16 cellular contexts compared by ENCODE assay signal in genomic region chr1:24895511-24895910, GRCh38. TPM values are rescaled to one million over a fixed set of nuclear protein-coding genes. Genes with fewer than 3 reads are reported as not detected.
DNase-seq lines count a peak whose midpoint lies in the region; ATAC-seq and TF ChIP-seq lines count a peak whose summit lies in the region.
"Had no signal": no experiment of that assay in that cellular context is flagged by ENCODE, and none has a peak within 500 bp of the region (broad histone marks: within the 10 kb centered on the region; RNA-seq: fewer than 3 reads in every experiment).

No MANE protein-coding gene starts in this region.

- no peak for TF ChIP-seq CTCF in RWPE2 (IDR thresholded peaks at IDR 0.05; ENCODE audit: poor library complexity, severe bottlenecking)

- H3K4me1 ChIP-seq in RWPE2 (ENCODE audit: insufficient read depth, poor library complexity, severe bottlenecking) = no peaks in the 10 kb centered on the region

- DNase-seq in activated CD8-positive, alpha-beta memory T cell treated with anti-CD3 and anti-CD28 coated beads, Interleukin-2, amount 10 ng/mL, durations not matched to agents 7 days and 5 days = peak; percentile 33
- DNase-seq in activated CD8-positive, alpha-beta memory T cell treated with anti-CD3 and anti-CD28 coated beads, Interleukin-2, amount 50 U/mL, for 4 hours = no peak
- DNase-seq in RWPE2 (ENCODE audit: low spot score) (peak; percentile 2), left lobe of liver (ENCODE audit: low spot score) (peak; percentile 18), anterior cingulate cortex (lab: John Stamatoyannopoulos, UW) (no peak), middle frontal gyrus (ENCODE audit: extremely low spot score, low spot score) (no peak), NCI-H510A treated with DMSO at 0.1 percent for 48 hours (lab: John Stamatoyannopoulos, UW) (no peak)
- DNase-seq in stimulated activated effector memory CD8-positive, alpha-beta T cell treated with anti-CD3 and anti-CD28 coated beads, Interleukin-12 subunit alpha, Interleukin-12 subunit beta, amount 100 ng/mL, for 72 hours (ENCODE audit: low spot score in 2 of 2) = no peak
- DNase-seq: ACHN; CD4-positive, CD25-positive, alpha-beta regulatory T cell; DMS53; GF-D8; GOT3; H9 had no signal

- peaks cover 18% of the 10 kb centered on the region for H3K36me3 Mint-ChIP-seq in activated CD8-positive, alpha-beta memory T cell treated with anti-CD3 and anti-CD28 coated beads, Interleukin-2, amount 10 ng/mL, durations not matched to agents 7 days and 5 days
- H3K36me3 Mint-ChIP-seq in stimulated activated effector memory CD8-positive, alpha-beta T cell treated with anti-CD3 and anti-CD28 coated beads, Interleukin-12 subunit alpha, Interleukin-12 subunit beta, amount 100 ng/mL, for 72 hours = peaks cover 67% of the 10 kb centered on the region

- H3K36me3 ChIP-seq in RWPE2 (ENCODE audit: low read depth) = no peaks in the 10 kb centered on the region

- H3K9me3 Mint-ChIP-seq in activated CD8-positive, alpha-beta memory T cell treated with anti-CD3 and anti-CD28 coated beads, Interleukin-2, amount 10 ng/mL, durations not matched to agents 7 days and 5 days (ENCODE audit: low read depth) = peaks cover 14% of the 10 kb centered on the region
- peaks cover 9% of the 10 kb centered on the region for H3K9me3 Mint-ChIP-seq in stimulated activated effector memory CD8-positive, alpha-beta T cell treated with anti-CD3 and anti-CD28 coated beads, Interleukin-12 subunit alpha, Interleukin-12 subunit beta, amount 100 ng/mL, for 72 hours

- H3K27ac ChIP-seq in RWPE2 (ENCODE audit: poor library complexity, severe bottlenecking) = no peak overlapping the region
- H3K27ac ChIP-seq: BLaER1 treated with 17β-estradiol and CSF1 and Interleukin-3, amounts not matched to agents 10 nM and 100 nM had no signal

- peaks cover 5% of the 10 kb centered on the region for H3K9me3 ChIP-seq in RWPE2 (ENCODE audit: severe bottlenecking)

- H3K4me3 Mint-ChIP-seq in activated CD8-positive, alpha-beta memory T cell treated with anti-CD3 and anti-CD28 coated beads, Interleukin-2, amount 10 ng/mL, durations not matched to agents 7 days and 5 days = no peak overlapping the region
- H3K4me3 Mint-ChIP-seq in stimulated activated effector memory CD8-positive, alpha-beta T cell treated with anti-CD3 and anti-CD28 coated beads, Interleukin-12 subunit alpha, Interleukin-12 subunit beta, amount 100 ng/mL, for 72 hours = no peak overlapping the region
- H3K4me3 Mint-ChIP-seq: H9 had no signal

- no peak overlapping the region for H3K4me3 ChIP-seq in RWPE2 (ENCODE audit: severe bottlenecking)
- H3K4me3 ChIP-seq: BLaER1 treated with 17β-estradiol and CSF1 and Interleukin-3, amounts not matched to agents 10 nM and 100 nM had no signal

- H3K27me3 ChIP-seq in RWPE2 (ENCODE audit: insufficient read depth, poor library complexity, severe bottlenecking) = no peaks in the 10 kb centered on the region

- CTCF ChIA-PET in activated CD8-positive, alpha-beta memory T cell treated with anti-CD3 and anti-CD28 coated beads, Interleukin-2, amount 10 ng/mL, durations not matched to agents 7 days and 5 days (lab: Charles Lee) = interaction anchor here (1.0 to 2.0 kb wide), 2 partner anchors 141 to 205 kb away, joined by 3 to 6 read pairs; no protein-coding TSS in a partner anchor

- ATAC-seq in activated CD8-positive, alpha-beta memory T cell treated with anti-CD3 and anti-CD28 coated beads, Interleukin-2, amount 10 ng/mL, durations not matched to agents 7 days and 5 days = no peak
- ATAC-seq in RWPE2 (ENCODE audit: low read depth) (no peak), left lobe of liver (no peak)
- no peak for ATAC-seq in stimulated activated effector memory CD8-positive, alpha-beta T cell treated with anti-CD3 and anti-CD28 coated beads, Interleukin-12 subunit alpha, Interleukin-12 subunit beta, amount 100 ng/mL, for 72 hours

- H3K27me3 Mint-ChIP-seq in activated CD8-positive, alpha-beta memory T cell treated with anti-CD3 and anti-CD28 coated beads, Interleukin-2, amount 10 ng/mL, durations not matched to agents 7 days and 5 days = peaks cover 2% of the 10 kb centered on the region

- H3K27ac Mint-ChIP-seq in activated CD8-positive, alpha-beta memory T cell treated with anti-CD3 and anti-CD28 coated beads, Interleukin-2, amount 10 ng/mL, durations not matched to agents 7 days and 5 days = no peak overlapping the region
- H3K27ac Mint-ChIP-seq in stimulated activated effector memory CD8-positive, alpha-beta T cell treated with anti-CD3 and anti-CD28 coated beads, Interleukin-12 subunit alpha, Interleukin-12 subunit beta, amount 100 ng/mL, for 72 hours = peak overlapping the region; percentile 92
- H3K27ac Mint-ChIP-seq: H9 had no signal

- peaks cover 19% of the 10 kb centered on the region for H3K4me1 Mint-ChIP-seq in activated CD8-positive, alpha-beta memory T cell treated with anti-CD3 and anti-CD28 coated beads, Interleukin-2, amount 10 ng/mL, durations not matched to agents 7 days and 5 days
- H3K4me1 Mint-ChIP-seq in stimulated activated effector memory CD8-positive, alpha-beta T cell treated with anti-CD3 and anti-CD28 coated beads, Interleukin-12 subunit alpha, Interleukin-12 subunit beta, amount 100 ng/mL, for 72 hours = peaks cover 38% of the 10 kb centered on the region

RNA-seq across cellular contexts. Expression of gene RUNX3, which starts 34.6 kb away (rescaled TPM):
- 100 to 1,000 TPM; 224 to 246 TPM for total RNA-seq in activated CD8-positive, alpha-beta memory T cell treated with anti-CD3 and anti-CD28 coated beads, Interleukin-2, amount 10 ng/mL, durations not matched to agents 7 days and 5 days
- 0.86 TPM for total RNA-seq in left lobe of liver
- total RNA-seq: A172 had no signal

Comparison
In these comparisons a context has a peak if more than half of its experiments do, and no peak if none do; other contexts are left out.
1. DNase-seq: peak in activated CD8-positive, alpha-beta memory T cell treated with anti-CD3 and anti-CD28 coated beads, Interleukin-2, amount 10 ng/mL, durations not matched to agents 7 days and 5 days (single experiment), RWPE2 (single experiment) and left lobe of liver (single experiment); none in activated CD8-positive, alpha-beta memory T cell treated with anti-CD3 and anti-CD28 coated beads, Interleukin-2, amount 50 U/mL, for 4 hours (single experiment), stimulated activated effector memory CD8-positive, alpha-beta T cell treated with anti-CD3 and anti-CD28 coated beads, Interleukin-12 subunit alpha, Interleukin-12 subunit beta, amount 100 ng/mL, for 72 hours (0 of 2), anterior cingulate cortex (0 of 58), middle frontal gyrus (single experiment) and NCI-H510A treated with DMSO at 0.1 percent for 48 hours (single experiment).
2. RNA of gene RUNX3, which starts 34.6 kb away (total RNA-seq): 224 to 246 TPM in activated CD8-positive, alpha-beta memory T cell treated with anti-CD3 and anti-CD28 coated beads, Interleukin-2, amount 10 ng/mL, durations not matched to agents 7 days and 5 days; 0.86 TPM in left lobe of liver (single experiment); every median in the first group is over 100 times any median in the second.